Comparison of ENCODE assay signal across 10 cellular contexts in genomic region chr12:68240079-68240478, GRCh38. TPM values are rescaled to one million over a fixed set of nuclear protein-coding genes. Genes with fewer than 3 reads are reported as not detected.
DNase-seq lines count a peak whose midpoint lies in the region; ATAC-seq, FAIRE-seq and TF ChIP-seq lines count a peak whose summit lies in the region.
"Had no signal": no experiment of that assay in that cellular context is flagged by ENCODE, and none has a peak within 500 bp of the region (broad histone marks: within the 10 kb centered on the region; RNA-seq: fewer than 3 reads in every experiment).

No MANE protein-coding gene starts in this region.

- H3K4me3 ChIP-seq in CD4-positive, alpha-beta memory T cell (ENCODE audit: low read length in 2 of 2): no peak overlapping the region
- H3K4me3 ChIP-seq in Loucy (ENCODE audit: low read length, poor library complexity, severe bottlenecking): no peak overlapping the region
- no peak overlapping the region for H3K4me3 ChIP-seq in bronchial epithelial cell (ENCODE audit: low read depth, low read length)
- H3K4me3 ChIP-seq in esophagus squamous epithelium: no peak overlapping the region

- peak overlapping the region in 5 of 8 donors; percentile 9 to 75 (median 53) for H3K4me3 Mint-ChIP-seq in CD4-positive, alpha-beta memory T cell

- H3K9me3 ChIP-seq in CD4-positive, alpha-beta memory T cell (ENCODE audit: control insufficient read depth in 1 of 2, low read length in 2 of 2): no peaks in the 10 kb centered on the region
- no peaks in the 10 kb centered on the region for H3K9me3 ChIP-seq in Loucy (ENCODE audit: insufficient read depth, low read depth, low read length)
- H3K9me3 ChIP-seq in esophagus squamous epithelium: no peaks in the 10 kb centered on the region

- peak overlapping the region; percentile 74 to 96 (median 92) for H3K27ac Mint-ChIP-seq in CD4-positive, alpha-beta memory T cell

- no peaks in the 10 kb centered on the region for H3F3A ChIP-seq in Loucy (ENCODE audit: low read depth)

- H3K27ac ChIP-seq in CD4-positive, alpha-beta memory T cell (ENCODE audit: low read depth, low read length): no peak overlapping the region
- H3K27ac ChIP-seq in esophagus squamous epithelium: peak overlapping the region in 1 of 4 donors; percentile 23

- no peak overlapping the region for H3K4me2 ChIP-seq in Loucy (ENCODE audit: low read depth, low read length, poor library complexity, severe bottlenecking)

- peak overlapping the region; percentile 90; the same call in 1 of the 2 replicates for H2AFZ ChIP-seq in Loucy (ENCODE audit: low read length)

- no peaks in the 10 kb centered on the region for H4K20me1 ChIP-seq in Loucy (ENCODE audit: insufficient read depth, low read length, poor library complexity, severe bottlenecking)

- H3K9ac ChIP-seq in Loucy (ENCODE audit: low read depth, low read length, poor library complexity, severe bottlenecking): no peak overlapping the region

- H3K9me2 ChIP-seq in Loucy (replicated peaks; ENCODE audit: low read depth, low read length): no peaks in the 10 kb centered on the region

- no peaks in the 10 kb centered on the region for H3K79me2 ChIP-seq in Loucy (ENCODE audit: insufficient read depth, low read length)

- peaks cover 37% of the 10 kb centered on the region for H3K4me1 ChIP-seq in CD4-positive, alpha-beta memory T cell (ENCODE audit: insufficient read depth, low read length)
- H3K4me1 ChIP-seq in Loucy (ENCODE audit: insufficient read depth, low read length, poor library complexity, severe bottlenecking): peaks cover 47% of the 10 kb centered on the region
- peaks cover 0 to 37% (median 20%) of the 10 kb centered on the region in 3 donors for H3K4me1 ChIP-seq in esophagus squamous epithelium

- TF ChIP-seq POLR2A in esophagus squamous epithelium (IDR thresholded peaks at IDR 0.05): no peak
- no peak for TF ChIP-seq POLR2A in GM18505 (IDR thresholded peaks at IDR 0.05; ENCODE audit: borderline replicate concordance, extremely low read depth, insufficient read depth, insufficient read length)

- FAIRE-seq in bronchial epithelial cell (lab: Jason Lieb, UNC): no peak

- no peaks in the 10 kb centered on the region for H3K27me3 Mint-ChIP-seq in CD4-positive, alpha-beta memory T cell

- H3K4me1 Mint-ChIP-seq in CD4-positive, alpha-beta memory T cell: peaks cover 29 to 50% (median 40%) of the 10 kb centered on the region in 4 donors

- POLR2A ChIA-PET in CD4-positive, alpha-beta memory T cell (lab: Charles Lee; ENCODE audit: partially characterized antibody): interaction anchor here (1.5 kb wide), 1 partner anchor 568 kb away, joined by 5 read pairs; the partner anchor contains the start of gene MDM2

- no peak for ATAC-seq in HG02571 (IDR thresholded peaks at IDR 0.05; ENCODE audit: unreplicated experiment)
- ATAC-seq in GM18861 (IDR thresholded peaks at IDR 0.05; ENCODE audit: unreplicated experiment): no peak
- ATAC-seq in GM18505 (IDR thresholded peaks at IDR 0.05; ENCODE audit: unreplicated experiment): no peak

- CTCF ChIA-PET in CD4-positive, alpha-beta memory T cell (lab: Charles Lee; ENCODE audit: partially characterized antibody): interaction anchor here (2.6 kb wide), 1 partner anchor 17 kb away, joined by 20 read pairs; no protein-coding TSS in a partner anchor

- no peaks in the 10 kb centered on the region for H3K36me3 ChIP-seq in CD4-positive, alpha-beta memory T cell (ENCODE audit: insufficient read depth, low read length)
- no peaks in the 10 kb centered on the region for H3K36me3 ChIP-seq in Loucy (ENCODE audit: insufficient read depth, low read length)
- no peaks in the 10 kb centered on the region for H3K36me3 ChIP-seq in bronchial epithelial cell (ENCODE audit: control insufficient read depth, insufficient read depth, low read length)
- H3K36me3 ChIP-seq in esophagus squamous epithelium: no peaks in the 10 kb centered on the region

- TF ChIP-seq CTCF in Loucy (conservative IDR thresholded peaks at IDR 0.05; ENCODE audit: low read length) (no peak), bronchial epithelial cell (IDR thresholded peaks at IDR 0.05; ENCODE audit: insufficient read depth, low read length, severe bottlenecking) (no peak), esophagus squamous epithelium (IDR thresholded peaks at IDR 0.05) (no peak)

- no peaks in the 10 kb centered on the region for H3K27me3 ChIP-seq in CD4-positive, alpha-beta memory T cell (ENCODE audit: insufficient read depth, low read length)
- H3K27me3 ChIP-seq in Loucy (ENCODE audit: insufficient read depth, low read length, poor library complexity, severe bottlenecking): no peaks in the 10 kb centered on the region
- no peaks in the 10 kb centered on the region for H3K27me3 ChIP-seq in bronchial epithelial cell (ENCODE audit: control insufficient read depth, insufficient read depth, low read length)
- H3K27me3 ChIP-seq in esophagus squamous epithelium: no peaks in the 10 kb centered on the region

- 29 to 31% methylated on average over 1 of the region's 1 CpG for WGBS in esophagus squamous epithelium, 2 donors

- H3K9me3 Mint-ChIP-seq in CD4-positive, alpha-beta memory T cell: no peaks in the 10 kb centered on the region

- no peak for DNase-seq in CD4-positive, alpha-beta memory T cell
- DNase-seq in bronchial epithelial cell (ENCODE audit: low read depth) (peak; percentile 75), myocyte (ENCODE audit: low read depth) (peak; percentile 23), esophagus squamous epithelium (lab: John Stamatoyannopoulos, UW) (no peak)
- DNase-seq: activated CD4-positive, alpha-beta T cell treated with anti-CD3 and anti-CD28 coated beads, Interleukin-2, amount 50 U/mL, for 48 hours had no signal

- intact Hi-C loops in CD4-positive, alpha-beta memory T cell (cut with micrococcal nuclease): no loop called here
- intact Hi-C loops in esophagus squamous epithelium (cut with DNase I): no loop called here

- H3K36me3 Mint-ChIP-seq in CD4-positive, alpha-beta memory T cell: peaks cover 0 to 3% of the 10 kb centered on the region in 2 donors

RNA-seq across cellular contexts. Expression of gene IL22, which starts 13.3 kb away (rescaled TPM):
- total RNA-seq in CD4-positive, alpha-beta memory T cell: not detected
- under 1 TPM in 1 of 2 donors, not detected in 1; 0.67 TPM for polyA plus RNA-seq in CD4-positive, alpha-beta memory T cell
- total RNA-seq in bronchial epithelial cell: not detected in 2 replicates
- total RNA-seq in myocyte: not detected in 2 replicates
- not detected for polyA plus RNA-seq in myocyte (2012)
- total RNA-seq in esophagus squamous epithelium: under 1 TPM in 1 of 4 donors, not detected in 3; 0.35 TPM
- total RNA-seq: skeletal muscle tissue had no signal

RNA-seq across cellular contexts. Expression of gene IL26, which starts 14.5 kb away (rescaled TPM):
- total RNA-seq in CD4-positive, alpha-beta memory T cell: not detected
- polyA plus RNA-seq in CD4-positive, alpha-beta memory T cell: under 1 TPM in 1 of 2 donors, not detected in 1; 0.30 TPM
- total RNA-seq in bronchial epithelial cell: not detected in 2 replicates
- total RNA-seq in myocyte: not detected in 2 replicates
- polyA plus RNA-seq in myocyte (2012): not detected
- total RNA-seq in esophagus squamous epithelium: 1 to 10 TPM in 1 of 4 donors, under 1 TPM in 1, not detected in 2; 0.38 to 1.3 TPM
- total RNA-seq: skeletal muscle tissue had no signal

Comparison
In these comparisons a context has a peak if more than half of its experiments do, and no peak if none do; other contexts are left out.
1. DNase-seq: peak in bronchial epithelial cell (single experiment) and myocyte (single experiment); none in CD4-positive, alpha-beta memory T cell (0 of 5) and esophagus squamous epithelium (single experiment).